ENCODE assay signal across 24 cellular contexts in genomic region chr14:105260826-105261438, GRCh38.
"Had no signal": no experiment of that assay in that cellular context is flagged by ENCODE, and none has a peak within 500 bp of the region (broad histone marks: within the 10 kb centered on the region; RNA-seq: fewer than 3 reads in every experiment).

No MANE protein-coding gene starts in this region.

- FAIRE-seq: endometrium, pancreas, small intestine had no signal

- ATAC-seq: activated CD8-positive, alpha-beta memory T cell treated with anti-CD3 and anti-CD28 coated beads, Interleukin-2, amount 10 ng/mL, durations not matched to agents 7 days and 5 days; activated CD8-positive, alpha-beta T cell treated with anti-CD3 and anti-CD28 coated beads for 36 hours; activated naive CD8-positive, alpha-beta T cell treated with anti-CD3 and anti-CD28 coated beads, Interleukin-2, amount 50 U/mL, for 24 hours; body of pancreas; stimulated activated effector memory CD8-positive, alpha-beta T cell treated with anti-CD3 and anti-CD28 coated beads, Interleukin-12 subunit alpha, Interleukin-12 subunit beta, amount 100 ng/mL, for 72 hours; stimulated activated naive CD8-positive, alpha-beta T cell treated with anti-CD3 and anti-CD28 coated beads, Interleukin-15, amount 100 ng/mL, for 72 hours had no signal

- H3K27me3 ChIP-seq: body of pancreas, cardiac muscle cell, neutrophil, pancreas, suprapubic skin, tibial nerve, uterus had no signal

- H3K4me1 ChIP-seq: suprapubic skin, tibial nerve, uterus had no signal

- H3K9me3 ChIP-seq: body of pancreas, neutrophil, pancreas, suprapubic skin, tibial nerve, uterus had no signal

- H3K36me3 ChIP-seq: cardiac muscle cell, pancreas, uterus had no signal

- DNase-seq: activated CD4-positive, alpha-beta T cell treated with anti-CD3 and anti-CD28 coated beads, Interleukin-2, amount 10 ng/mL, durations not matched to agents 7 days and 5 days; activated CD4-positive, CD25-positive, alpha-beta regulatory T cell treated with anti-CD3 and anti-CD28 coated beads, Interleukin-2, amount 50 U/mL, for 72 hours; activated CD8-positive, alpha-beta memory T cell treated with anti-CD3 and anti-CD28 coated beads, Interleukin-2, amount 10 ng/mL, durations not matched to agents 7 days and 5 days; activated CD8-positive, alpha-beta T cell treated with anti-CD3 and anti-CD28 coated beads for 36 hours; activated gamma-delta T cell; activated naive CD4-positive, alpha-beta T cell treated with anti-CD3 and anti-CD28 coated beads, Interleukin-2, amount 50 U/mL, for 16 hours; activated naive CD8-positive, alpha-beta T cell treated with anti-CD3 and anti-CD28 coated beads, Interleukin-2, amount 50 U/mL, for 24 hours; activated T-cell treated with anti-CD3 and anti-CD28 coated beads for 4 hours; anterior cingulate cortex; foreskin fibroblast; hippocampal formation; midbrain; small intestine; stimulated activated CD4-positive, alpha-beta T cell treated with anti-CD3 and anti-CD28 coated beads, Interleukin-2, amount 100 ng/mL, for 24 hours; stimulated activated naive CD8-positive, alpha-beta T cell treated with anti-CD3 and anti-CD28 coated beads, Interleukin-15, amount 100 ng/mL, for 72 hours; uterus had no signal

- H3K4me3 ChIP-seq: body of pancreas, cardiac muscle cell, pancreas, suprapubic skin, tibial nerve, uterus had no signal

- H3K27ac ChIP-seq: body of pancreas, cardiac muscle cell, neutrophil, pancreas, suprapubic skin, tibial nerve, uterus had no signal
